ENCODE assay signal across 8 cellular contexts in genomic region chr19:20776083-20777076, GRCh38. TPM values are rescaled to one million over a fixed set of nuclear protein-coding genes. Genes with fewer than 3 reads are reported as not detected.
DNase-seq lines count a peak whose midpoint lies in the region; ATAC-seq, FAIRE-seq and TF ChIP-seq lines count a peak whose summit lies in the region.

TSS of gene ZNF66 (plus strand) at chr19:20776304. CDS start at chr19:20776448, 144 bp downstream.

- TF ChIP-seq POLR2A in heart left ventricle (IDR thresholded peaks at IDR 0.05), result peak in 1 of 2 donors; percentile 82

- DNase-seq in H7 (peak; percentile 86), MV-4-11 (lab: John Stamatoyannopoulos, UW) (peak; percentile 99), heart left ventricle (peak; percentile 96 to 99 (median 97)), pons (ENCODE audit: low spot score) (peak; percentile 99), type B pancreatic cell (ENCODE audit: extremely low spot score, unreplicated experiment) (peak; percentile 91)
- peak; percentile 93 for DNase-seq in activated naive CD8-positive, alpha-beta T cell treated with anti-CD3 and anti-CD28 coated beads, Interleukin-2, amount 50 U/mL, for 24 hours

- H3K4me3 ChIP-seq in H7 (ENCODE audit: insufficient read depth, low read depth, low read length), result peak within 1 kb of the TSS; percentile 69; the same call in 1 of the 2 replicates
- H3K4me3 ChIP-seq in SU-DHL-6 (ENCODE audit: insufficient read depth, low read length, poor library complexity, severe bottlenecking), result peak within 1 kb of the TSS; percentile 88
- peak within 1 kb of the TSS; percentile 58 to 96 (median 76) for H3K4me3 ChIP-seq in heart left ventricle

- peaks cover 0 to 14% (median 3%) of the 10 kb centered on the region in 12 donors for H3K4me1 ChIP-seq in heart left ventricle

- no peak for TF ChIP-seq CTCF in SU-DHL-6 (IDR thresholded peaks at IDR 0.05; ENCODE audit: insufficient read depth, low read length, poor library complexity, severe bottlenecking)
- no peak for TF ChIP-seq CTCF in heart left ventricle (IDR thresholded peaks at IDR 0.05)
- TF ChIP-seq CTCF in type B pancreatic cell (conservative IDR thresholded peaks at IDR 0.05), result no peak

- peak within 1 kb of the TSS; percentile 70 for H3K27ac ChIP-seq in SU-DHL-6 (ENCODE audit: low read depth, low read length)
- H3K27ac ChIP-seq in heart left ventricle, result peak within 1 kb of the TSS in 9 of 12 donors; percentile 11 to 62 (median 43)

- H3K9me3 ChIP-seq in SU-DHL-6 (ENCODE audit: insufficient read depth, low read length), result peaks cover 5% of the 10 kb centered on the region; the same call in 1 of the 2 replicates
- no peaks in the 10 kb centered on the region for H3K9me3 ChIP-seq in heart left ventricle

- peaks cover 26% of the 10 kb centered on the region for H3K4me1 Mint-ChIP-seq in activated naive CD8-positive, alpha-beta T cell treated with anti-CD3 and anti-CD28 coated beads, Interleukin-2, amount 50 U/mL, for 24 hours
- H3K4me1 Mint-ChIP-seq in type B pancreatic cell (ENCODE audit: unreplicated experiment), result peaks cover 4% of the 10 kb centered on the region

- H3K79me2 ChIP-seq in SU-DHL-6 (ENCODE audit: insufficient read depth, low read length), result peaks cover 50% of the 10 kb centered on the region

- ATAC-seq in activated naive CD8-positive, alpha-beta T cell treated with anti-CD3 and anti-CD28 coated beads, Interleukin-2, amount 50 U/mL, for 24 hours, result peak; percentile 99
- ATAC-seq in heart left ventricle, result peak; percentile 100

- peaks cover 2% of the 10 kb centered on the region; the same call in 1 of the 2 replicates for H3K36me3 ChIP-seq in H7 (replicated peaks; ENCODE audit: control insufficient read depth, insufficient read depth, low read length)
- peaks cover 19% of the 10 kb centered on the region for H3K36me3 ChIP-seq in SU-DHL-6 (ENCODE audit: low read length)
- H3K36me3 ChIP-seq in heart left ventricle, result no peaks in the 10 kb centered on the region

- H3K9me2 ChIP-seq in SU-DHL-6 (replicated peaks; ENCODE audit: insufficient read depth, low read length), result no peaks in the 10 kb centered on the region

- no peaks in the 10 kb centered on the region for H4K20me1 ChIP-seq in SU-DHL-6 (ENCODE audit: low read depth, low read length)

- H3K4me2 ChIP-seq in SU-DHL-6 (ENCODE audit: low read depth, low read length, poor library complexity, severe bottlenecking), result peak within 1 kb of the TSS; percentile 93

- no peaks in the 10 kb centered on the region for H3F3A ChIP-seq in SU-DHL-6 (ENCODE audit: insufficient read depth)

- H3K4me3 Mint-ChIP-seq in activated naive CD8-positive, alpha-beta T cell treated with anti-CD3 and anti-CD28 coated beads, Interleukin-2, amount 50 U/mL, for 24 hours, result peak within 1 kb of the TSS; percentile 99
- peak within 1 kb of the TSS; percentile 100 for H3K4me3 Mint-ChIP-seq in type B pancreatic cell

- peaks cover 37% of the 10 kb centered on the region for H3K36me3 Mint-ChIP-seq in activated naive CD8-positive, alpha-beta T cell treated with anti-CD3 and anti-CD28 coated beads, Interleukin-2, amount 50 U/mL, for 24 hours (ENCODE audit: low read depth)
- H3K36me3 Mint-ChIP-seq in type B pancreatic cell, result peaks cover 31% of the 10 kb centered on the region

- H3K27ac Mint-ChIP-seq in activated naive CD8-positive, alpha-beta T cell treated with anti-CD3 and anti-CD28 coated beads, Interleukin-2, amount 50 U/mL, for 24 hours, result peak within 1 kb of the TSS; percentile 92
- peak within 1 kb of the TSS; percentile 95 for H3K27ac Mint-ChIP-seq in type B pancreatic cell

- peak; percentile 92 for FAIRE-seq in G401.6 (lab: Jason Lieb, UNC)

- H3K27me3 ChIP-seq in H7 (ENCODE audit: control insufficient read depth, insufficient read depth, low read length), result no peaks in the 10 kb centered on the region
- H3K27me3 ChIP-seq in SU-DHL-6 (ENCODE audit: low read length), result no peaks in the 10 kb centered on the region
- no peaks in the 10 kb centered on the region for H3K27me3 ChIP-seq in heart left ventricle

- peak within 1 kb of the TSS; percentile 78 for H3K9ac ChIP-seq in SU-DHL-6 (ENCODE audit: low read length)

- H3K9me3 Mint-ChIP-seq in activated naive CD8-positive, alpha-beta T cell treated with anti-CD3 and anti-CD28 coated beads, Interleukin-2, amount 50 U/mL, for 24 hours, result peaks cover 21% of the 10 kb centered on the region
- peaks cover 10% of the 10 kb centered on the region for H3K9me3 Mint-ChIP-seq in type B pancreatic cell

- WGBS in heart left ventricle, 4 donors, result 1 to 2% (median 1%) methylated on average over 31 to 42 of the region's 42 CpGs

- intact Hi-C loops in heart left ventricle (cut with DNase I), result loop anchor here in 5 of 10 donors (2.0 to 10.0 kb wide), 5 partner anchors 112 to 212 kb away; partner anchors contain the start of genes ZNF626 (in 3 of the 5), ZNF737 (in 2 of the 5) and ZNF85 (in 2 of the 5)

- no peaks in the 10 kb centered on the region for H3K27me3 Mint-ChIP-seq in activated naive CD8-positive, alpha-beta T cell treated with anti-CD3 and anti-CD28 coated beads, Interleukin-2, amount 50 U/mL, for 24 hours
- no peaks in the 10 kb centered on the region for H3K27me3 Mint-ChIP-seq in type B pancreatic cell

- H2AFZ ChIP-seq in SU-DHL-6 (ENCODE audit: low read depth, low read length, severe bottlenecking), result peak within 1 kb of the TSS; percentile 38

RNA-seq across cellular contexts. Expression of gene ZNF66, which starts in this region (rescaled TPM):
- not detected in 2 replicates for total RNA-seq in H7 (2014; rRNA removed; shearing (Covaris generic))
- total RNA-seq in heart left ventricle, result 1 to 10 TPM in 7 of 9 donors, under 1 TPM in 2; 0.35 to 3.7 (median 1.5) TPM
- under 1 TPM; 0.65 to 0.93 TPM for polyA plus RNA-seq in heart left ventricle
- 12.1 and 13.0 TPM in 2 replicates for total RNA-seq in type B pancreatic cell (ENCODE audit: low replicate concordance)

Comparison
In these comparisons a context has a peak if more than half of its experiments do, and no peak if none do; other contexts are left out.
1. Peak in every context shown above with its lines: DNase-seq, ATAC-seq, H3K4me3 ChIP-seq and H3K27ac ChIP-seq.
2. Peak in DNase-seq and H3K4me3 ChIP-seq in H7; RNA of the gene not detected or under 1 TPM.